31 cellular contexts compared by ENCODE assay signal in genomic region chr3:159650751-159651150, GRCh38.
"Had no signal": no experiment of that assay in that cellular context is flagged by ENCODE, and none has a peak within 500 bp of the region (broad histone marks: within the 10 kb centered on the region; RNA-seq: fewer than 3 reads in every experiment).

No MANE protein-coding gene starts in this region.

- DNase-seq: activated CD4-positive, alpha-beta T cell treated with anti-CD3 and anti-CD28 coated beads for 48 hours; activated CD4-positive, alpha-beta T cell treated with anti-CD3 and anti-CD28 coated beads, Interleukin-2, amount 50 U/mL, for 48 hours; activated CD8-positive, alpha-beta memory T cell treated with anti-CD3 and anti-CD28 coated beads, Interleukin-2, amount 50 U/mL, for 4 hours; activated effector memory CD4-positive, alpha-beta T cell treated with anti-CD3 and anti-CD28 coated beads, Interleukin-2, amount 50 U/mL, for 16 hours; activated naive CD4-positive, alpha-beta T cell treated with anti-CD3 and anti-CD28 coated beads for 36 hours; activated naive CD8-positive, alpha-beta T cell treated with anti-CD3 and anti-CD28 coated beads for 36 hours; activated T-cell treated with anti-CD3 and anti-CD28 coated beads, Interleukin-2, amount 50 U/mL, for 1 hour; central memory CD4-positive, alpha-beta T cell; foreskin melanocyte; islet precursor cell; left cardiac atrium; midbrain; naive thymus-derived CD8-positive, alpha-beta T cell; nucleus accumbens; pancreas; retina; sigmoid colon; small intestine; stimulated activated CD4-positive, alpha-beta T cell treated with anti-CD3 and anti-CD28 coated beads, Interleukin-4, amount 100 ng/mL, for 4 hours; stimulated activated CD8-positive, alpha-beta memory T cell treated with anti-CD3 and anti-CD28 coated beads, Interleukin-4, amount 100 ng/mL, for 48 hours; stimulated activated naive CD8-positive, alpha-beta T cell treated with anti-CD3 and anti-CD28 coated beads, Interleukin-15, amount 100 ng/mL, for 72 hours; T-helper 17 cell; T1000; thyroid gland; upper lobe of left lung; WERI-Rb-1 had no signal

- H3K9me3 ChIP-seq: esophagus muscularis mucosa, pancreas, prostate gland, sigmoid colon, thyroid gland, upper lobe of left lung, vagina had no signal

- H3K4me1 ChIP-seq: esophagus muscularis mucosa, pancreas, prostate gland, sigmoid colon, thyroid gland, upper lobe of left lung, vagina had no signal

- H3K36me3 ChIP-seq: esophagus muscularis mucosa, pancreas, prostate gland, sigmoid colon, thyroid gland, upper lobe of left lung, vagina, WERI-Rb-1 had no signal

- H3K4me3 ChIP-seq: esophagus muscularis mucosa, pancreas, prostate gland, sigmoid colon, thyroid gland, upper lobe of left lung, vagina had no signal

- ATAC-seq: activated CD4-positive, CD25-positive, alpha-beta regulatory T cell treated with anti-CD3 and anti-CD28 coated beads, Interleukin-2, amount 50 U/mL, for 24 hours; left cardiac atrium; naive thymus-derived CD8-positive, alpha-beta T cell; pancreas; stimulated activated memory B cell treated with anti-CD40 and anti-IgM and Interleukin-4, amounts not matched to agents 10 μg/mL and 1 μg/mL and 100 μg/mL, for 72 hours; stimulated activated naive CD8-positive, alpha-beta T cell treated with anti-CD3 and anti-CD28 coated beads, Interleukin-15, amount 100 ng/mL, for 72 hours; T-helper 17 cell had no signal
